Comparison of ENCODE assay signal across 8 cellular contexts in the genomic region with DNA sequence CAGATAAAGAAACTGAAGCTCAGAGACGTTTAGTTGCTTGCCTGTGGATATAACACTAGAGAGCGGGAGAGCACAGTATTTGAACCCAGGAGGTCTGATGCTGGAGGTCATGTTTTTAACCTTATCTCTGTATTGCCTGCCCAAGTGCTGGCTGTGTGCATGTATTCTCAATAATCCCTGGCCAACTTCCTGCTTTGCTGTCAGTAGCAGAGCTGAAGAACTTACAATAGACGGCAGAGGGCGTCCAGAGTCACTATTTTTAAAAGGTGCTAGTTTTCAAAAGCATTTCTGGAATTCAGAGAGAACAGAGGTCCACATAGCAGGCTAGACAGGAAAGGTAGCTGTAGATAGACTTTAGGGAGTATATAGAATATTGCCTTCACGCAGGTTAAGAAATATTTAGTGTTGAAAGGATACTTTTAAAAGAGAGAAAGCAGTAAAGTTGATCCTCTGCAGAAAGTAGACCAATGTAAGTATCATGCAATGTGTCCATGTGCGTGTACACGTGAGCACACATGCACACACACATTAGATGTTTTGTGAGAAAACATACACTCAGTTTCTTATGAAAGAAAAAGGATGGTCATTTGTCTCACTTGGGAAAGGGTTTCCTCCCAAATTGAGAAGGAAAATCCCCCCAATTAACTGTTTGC. TPM values are rescaled to one million over a fixed set of nuclear protein-coding genes. Genes with fewer than 3 reads are reported as not detected.
DNase-seq lines count a peak whose midpoint lies in the region; ATAC-seq, FAIRE-seq and TF ChIP-seq lines count a peak whose summit lies in the region.

No MANE protein-coding gene starts in this region.

- no peaks in the 10 kb centered on the region for H3K27me3 ChIP-seq in lung (ENCODE audit: control insufficient read depth, insufficient read depth)
- no peaks in the 10 kb centered on the region for H3K27me3 ChIP-seq in suprapubic skin

- peak; percentile 71 for ATAC-seq in HG02571 (IDR thresholded peaks at IDR 0.05; ENCODE audit: unreplicated experiment)
- peak; percentile 90 for ATAC-seq in lung (ENCODE audit: insufficient read depth, low FRiP score)

- H3K9me3 ChIP-seq in lung (ENCODE audit: control insufficient read depth in 2 of 2, insufficient read depth in 1 of 2, low read length in 1 of 2) (no peaks in the 10 kb centered on the region), suprapubic skin (no peaks in the 10 kb centered on the region)

- peak; percentile 80 for TF ChIP-seq CTCF in GM10266 (IDR thresholded peaks at IDR 0.05; ENCODE audit: control insufficient read depth, insufficient read depth, low read depth, missing control alignments)
- peak; percentile 55 for TF ChIP-seq CTCF in lung (IDR thresholded peaks at IDR 0.05; ENCODE audit: control extremely low read depth, extremely low read depth)
- peak; percentile 69 to 72 for TF ChIP-seq CTCF in suprapubic skin (IDR thresholded peaks at IDR 0.05)

- FAIRE-seq in A204.1 (lab: Jason Lieb, UNC) = peak; percentile 76

- DNase-seq in GM10266 (ENCODE audit: extremely low spot score) (peak; percentile 42), NCI-H1092 treated with DMSO at 0.1 percent for 48 hours (lab: John Stamatoyannopoulos, UW) (peak; percentile 56), SW480 (ENCODE audit: low spot score) (peak; percentile 66), dermis blood vessel endothelial cell (peak; percentile 90), lung (ENCODE audit: low spot score) (peak; percentile 74), suprapubic skin (ENCODE audit: low spot score in 2 of 2) (peak in 1 of 2 donors; percentile 75)

- H3K4me3 ChIP-seq in lung (no peak overlapping the region), suprapubic skin (no peak overlapping the region)

- H3K36me3 ChIP-seq in lung (ENCODE audit: control insufficient read depth in 2 of 2, insufficient read depth in 2 of 2, low read length in 2 of 2) (peaks cover 2 to 6% of the 10 kb centered on the region in 2 donors), suprapubic skin (peaks cover 8% of the 10 kb centered on the region)

- peaks cover 0 to 2% of the 10 kb centered on the region in 2 donors for H3K4me1 ChIP-seq in lung (ENCODE audit: control insufficient read depth in 2 of 2, insufficient read depth in 2 of 2, low read length in 2 of 2)
- peaks cover 17% of the 10 kb centered on the region for H3K4me1 ChIP-seq in suprapubic skin

- WGBS in lung, 2 donors = 32 to 37% methylated on average over 7 of the region's 7 CpGs
- 28% methylated on average over 7 of the region's 7 CpGs for WGBS in suprapubic skin

- H3K27ac ChIP-seq in lung (ENCODE audit: low read depth in 1 of 2, low read length in 1 of 2) (no peak overlapping the region), suprapubic skin (no peak overlapping the region)

- no peak for TF ChIP-seq POLR2A in suprapubic skin (IDR thresholded peaks at IDR 0.05)

- no peak for TF ChIP-seq EP300 in suprapubic skin (IDR thresholded peaks at IDR 0.05)

RNA-seq across cellular contexts. Expression of gene PTCD2, which starts 46.3 kb away (rescaled TPM):
- 3.9 and 6.0 TPM in 2 replicates for total RNA-seq in dermis blood vessel endothelial cell
- total RNA-seq in lung = 10 to 100 TPM in 1 of 2 donors, 1 to 10 TPM in 1; 8.9 to 12.0 TPM
- 1 to 10 TPM; 1.9 to 3.8 TPM for polyA plus RNA-seq in lung
- 10 to 100 TPM in 1 of 4 donors, 1 to 10 TPM in 3; 8.5 to 13.2 (median 9.4) TPM for total RNA-seq in suprapubic skin

RNA-seq across cellular contexts. Expression of gene MRPS27, which starts 46.4 kb away (rescaled TPM):
- total RNA-seq in dermis blood vessel endothelial cell (75.6 and 91.2 TPM in 2 replicates), lung (10 to 100 TPM; 39.0 to 84.8 TPM), suprapubic skin (10 to 100 TPM; 48.7 to 63.7 (median 51.9) TPM)
- polyA plus RNA-seq in lung = 10 to 100 TPM; 18.8 to 26.4 TPM
